8 cellular contexts compared by ENCODE assay signal in the genomic region with DNA sequence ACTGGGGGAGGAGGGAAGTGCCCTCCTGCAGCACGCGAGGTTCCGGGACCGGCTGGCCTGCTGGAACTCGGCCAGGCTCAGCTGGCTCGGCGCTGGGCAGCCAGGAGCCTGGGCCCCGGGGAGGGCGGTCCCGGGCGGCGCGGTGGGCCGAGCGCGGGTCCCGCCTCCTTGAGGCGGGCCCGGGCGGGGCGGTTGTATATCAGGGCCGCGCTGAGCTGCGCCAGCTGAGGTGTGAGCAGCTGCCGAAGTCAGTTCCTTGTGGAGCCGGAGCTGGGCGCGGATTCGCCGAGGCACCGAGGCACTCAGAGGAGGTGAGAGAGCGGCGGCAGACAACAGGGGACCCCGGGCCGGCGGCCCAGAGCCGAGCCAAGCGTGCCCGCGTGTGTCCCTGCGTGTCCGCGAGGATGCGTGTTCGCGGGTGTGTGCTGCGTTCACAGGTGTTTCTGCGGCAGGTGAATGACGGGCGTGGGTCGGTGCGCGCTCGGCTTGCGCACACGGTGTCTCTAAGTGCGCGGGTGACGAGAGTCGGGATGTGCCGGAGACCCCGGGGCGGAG. TPM values are rescaled to one million over a fixed set of nuclear protein-coding genes. Genes with fewer than 3 reads are reported as not detected.
DNase-seq lines count a peak whose midpoint lies in the region; ATAC-seq and TF ChIP-seq lines count a peak whose summit lies in the region.

Gene CDKN1A (plus strand): TSS at position 227 of the 555 bp plus-strand sequence. CDS start 5,388 bp downstream, outside the sequence.

- intact Hi-C loops in esophagus squamous epithelium (cut with DNase I), result loop anchor here (10.0 kb wide), 1 partner anchor 244 kb away; no protein-coding TSS in a partner anchor

- ATAC-seq in GM21526 (IDR thresholded peaks at IDR 0.05; ENCODE audit: low FRiP score, unreplicated experiment), result peak; percentile 42
- peak; percentile 65 to 66 for ATAC-seq in activated T-cell treated with anti-CD3 and anti-CD28 coated beads, Interleukin-2, amount 50 U/mL, for 72 hours (replicated peaks in 1 of 2)
- ATAC-seq in stimulated activated effector memory CD8-positive, alpha-beta T cell treated with anti-CD3 and anti-CD28 coated beads, Interleukin-12 subunit alpha, Interleukin-12 subunit beta, amount 100 ng/mL, for 72 hours, result peak; percentile 80

- DNase-seq in COLO668 (lab: John Stamatoyannopoulos, UW; ENCODE audit: unreplicated experiment) (peak; percentile 88), esophagus squamous epithelium (lab: John Stamatoyannopoulos, UW) (no peak), myocyte (ENCODE audit: low read depth) (peak; percentile 96)
- peak; percentile 83 to 85 for DNase-seq in activated T-cell treated with anti-CD3 and anti-CD28 coated beads, Interleukin-2, amount 50 U/mL, for 72 hours
- peak; percentile 71 to 89 for DNase-seq in stimulated activated effector memory CD8-positive, alpha-beta T cell treated with anti-CD3 and anti-CD28 coated beads, Interleukin-12 subunit alpha, Interleukin-12 subunit beta, amount 100 ng/mL, for 72 hours (ENCODE audit: low spot score in 2 of 2)

- TF ChIP-seq EP300 in Ishikawa (IDR thresholded peaks at IDR 0.05; ENCODE audit: borderline replicate concordance), result peak; percentile 22; the same call in 1 of the 2 replicates

- peak within 1 kb of the TSS; percentile 94 to 99 (median 98) for H3K27ac ChIP-seq in esophagus squamous epithelium

- H3K36me3 ChIP-seq in esophagus squamous epithelium, result peaks cover 0 to 10% (median 5%) of the 10 kb centered on the region in 3 donors

- H3K4me1 ChIP-seq in esophagus squamous epithelium, result peaks cover 44 to 62% (median 51%) of the 10 kb centered on the region in 3 donors

- H3K9me3 ChIP-seq in esophagus squamous epithelium, result no peaks in the 10 kb centered on the region

- H3K27me3 Mint-ChIP-seq in activated T-cell treated with anti-CD3 and anti-CD28 coated beads, Interleukin-2, amount 50 U/mL, for 72 hours (ENCODE audit: low read depth), result peaks cover 8% of the 10 kb centered on the region

- no peak; the same call in 1 of the 2 replicates for TF ChIP-seq RAD21 in Ishikawa (IDR thresholded peaks at IDR 0.05; ENCODE audit: low read depth)

- no CpG with 5 or more reads among the region's 63 CpGs for WGBS in esophagus squamous epithelium, 2 donors

- peak within 1 kb of the TSS; percentile 87 to 96 for H3K4me3 Mint-ChIP-seq in activated T-cell treated with anti-CD3 and anti-CD28 coated beads, Interleukin-2, amount 50 U/mL, for 72 hours
- H3K4me3 Mint-ChIP-seq in stimulated activated effector memory CD8-positive, alpha-beta T cell treated with anti-CD3 and anti-CD28 coated beads, Interleukin-12 subunit alpha, Interleukin-12 subunit beta, amount 100 ng/mL, for 72 hours, result peak within 1 kb of the TSS; percentile 97

- H3K4me1 Mint-ChIP-seq in activated T-cell treated with anti-CD3 and anti-CD28 coated beads, Interleukin-2, amount 50 U/mL, for 72 hours (ENCODE audit: low read depth), result peaks cover 68% of the 10 kb centered on the region
- peaks cover 55% of the 10 kb centered on the region for H3K4me1 Mint-ChIP-seq in stimulated activated effector memory CD8-positive, alpha-beta T cell treated with anti-CD3 and anti-CD28 coated beads, Interleukin-12 subunit alpha, Interleukin-12 subunit beta, amount 100 ng/mL, for 72 hours

- peaks cover 3 to 5% of the 10 kb centered on the region in 2 donors for H3K36me3 Mint-ChIP-seq in activated T-cell treated with anti-CD3 and anti-CD28 coated beads, Interleukin-2, amount 50 U/mL, for 72 hours (ENCODE audit: insufficient read depth in 2 of 2)
- H3K36me3 Mint-ChIP-seq in stimulated activated effector memory CD8-positive, alpha-beta T cell treated with anti-CD3 and anti-CD28 coated beads, Interleukin-12 subunit alpha, Interleukin-12 subunit beta, amount 100 ng/mL, for 72 hours, result peaks cover 64% of the 10 kb centered on the region

- H3K27me3 ChIP-seq in esophagus squamous epithelium, result no peaks in the 10 kb centered on the region

- peak in 3 of 4 donors; percentile 83 to 100 (median 99) for TF ChIP-seq POLR2A in esophagus squamous epithelium (IDR thresholded peaks at IDR 0.05)

- peak in 3 of 6 experiments; percentile 9 to 41 (median 39) for TF ChIP-seq CTCF in esophagus squamous epithelium (IDR thresholded peaks at IDR 0.05)

- H3K4me3 ChIP-seq in esophagus squamous epithelium, result peak within 1 kb of the TSS; percentile 76 to 92 (median 91)

- H3K27ac Mint-ChIP-seq in activated T-cell treated with anti-CD3 and anti-CD28 coated beads, Interleukin-2, amount 50 U/mL, for 72 hours, result peak within 1 kb of the TSS; percentile 77
- peak within 1 kb of the TSS; percentile 97 for H3K27ac Mint-ChIP-seq in stimulated activated effector memory CD8-positive, alpha-beta T cell treated with anti-CD3 and anti-CD28 coated beads, Interleukin-12 subunit alpha, Interleukin-12 subunit beta, amount 100 ng/mL, for 72 hours

- H3K9me3 Mint-ChIP-seq in activated T-cell treated with anti-CD3 and anti-CD28 coated beads, Interleukin-2, amount 50 U/mL, for 72 hours, result no peaks in the 10 kb centered on the region
- H3K9me3 Mint-ChIP-seq in stimulated activated effector memory CD8-positive, alpha-beta T cell treated with anti-CD3 and anti-CD28 coated beads, Interleukin-12 subunit alpha, Interleukin-12 subunit beta, amount 100 ng/mL, for 72 hours, result no peaks in the 10 kb centered on the region

TF ChIP-seq in Ishikawa, 13 proteins besides CTCF, POLR2A, EP300 and RAD21 (continues in another document):
- TF ChIP-seq MAX (IDR thresholded peaks at IDR 0.05), result peak; percentile 83; the same call in 1 of the 2 replicates
- TF ChIP-seq TAF1 (IDR thresholded peaks at IDR 0.05; ENCODE audit: low read depth), result peak; percentile 60; the same call in 1 of the 2 replicates
- peak; percentile 95 for TF ChIP-seq NFIC (IDR thresholded peaks at IDR 0.05)
- peak; percentile 68; the same call in 1 of the 2 replicates for TF ChIP-seq TCF12 (IDR thresholded peaks at IDR 0.05; ENCODE audit: low read depth)

TF ChIP-seq in PFSK-1, 5 proteins besides CTCF, POLR2A, EP300 and RAD21:
- TF ChIP-seq POLR2AphosphoS5 (IDR thresholded peaks at IDR 0.05; ENCODE audit: low read depth, low read length) (peak; percentile 61; the same call in 1 of the 2 replicates), TAF1 (IDR thresholded peaks at IDR 0.05; ENCODE audit: borderline replicate concordance, insufficient read depth, low read length) (no peak), SIN3A (IDR thresholded peaks at IDR 0.05; ENCODE audit: borderline replicate concordance, insufficient read depth, low read length) (no peak), REST (IDR thresholded peaks at IDR 0.05; ENCODE audit: insufficient read depth in 1 of 2, low read depth in 2 of 2, low read length in 2 of 2) (no peak)

RNA-seq across cellular contexts. Expression of gene CDKN1A, which starts in this region (rescaled TPM):
- 64.8 TPM for polyA plus RNA-seq in PFSK-1 (2012; ENCODE audit: insufficient read length, low read depth)
- 10 to 100 TPM; 59.9 to 60.4 TPM for total RNA-seq in activated T-cell treated with anti-CD3 and anti-CD28 coated beads, Interleukin-2, amount 50 U/mL, for 72 hours
- total RNA-seq in esophagus squamous epithelium, result 100 to 1,000 TPM in 2 of 4 donors, 10 to 100 TPM in 2; 86.8 to 209 (median 131) TPM
- 1,798 and 2,123 TPM in 2 replicates for total RNA-seq in myocyte
- 1,534 TPM for polyA plus RNA-seq in myocyte (2012)
